In the genomic region with DNA sequence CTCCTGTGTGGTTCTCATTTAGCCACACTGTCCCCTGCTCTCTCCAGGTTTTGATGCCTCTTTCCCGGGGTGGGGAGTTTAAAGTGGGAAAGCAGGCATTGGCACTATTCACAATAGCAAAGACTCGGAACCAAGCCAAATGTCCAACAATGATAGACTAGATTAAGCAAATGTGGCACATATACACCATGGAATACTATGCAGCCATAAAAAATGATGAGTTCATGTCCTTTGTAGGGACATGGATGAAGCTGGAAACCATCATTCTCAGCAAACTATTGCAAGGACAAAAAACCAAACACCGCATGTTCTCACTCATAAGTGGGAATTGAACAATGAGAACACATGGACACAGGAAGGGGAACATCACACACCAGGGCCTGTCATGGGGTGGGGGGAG, we compare ENCODE assay signal across 8 cellular contexts.
A peak's percentile ranks its signal among the peaks of the same experiment; 100 is the strongest.
DNase-seq lines count a peak whose midpoint lies in the region; ATAC-seq, FAIRE-seq and TF ChIP-seq lines count a peak whose summit lies in the region.
"Not testable (repeated sequence)": the region's sequence is repeated elsewhere in the genome, so short reads cannot be mapped to it uniquely, and the experiment has no call there.

No MANE protein-coding gene starts in this region.

- H3K4me1 Mint-ChIP-seq in Caco-2 (ENCODE audit: low read depth, unreplicated experiment) (peaks cover 13% of the 10 kb centered on the region), endodermal cell (peaks cover 27% of the 10 kb centered on the region)

- dilution Hi-C loops in IMR-90 (cut with HindIII; ENCODE audit: low sequenced_read_pairs, unreplicated experiment) = not testable (repeated sequence)

- H3K23ac ChIP-seq in IMR-90 (ENCODE audit: low read depth, low read length); neuronal stem cell (ENCODE audit: low read depth, low read length, poor library complexity): not testable (repeated sequence)

- H2AFZ ChIP-seq in IMR-90 (replicated peaks; ENCODE audit: low read length, poor library complexity); K562 (ENCODE audit: low read depth, low read length); neuronal stem cell (ENCODE audit: low read length): not testable (repeated sequence)

- in situ Hi-C loops in IMR-90 (cut with MboI; ENCODE audit: low sequenced_read_pairs); K562 (cut with MboI): not testable (repeated sequence)

- H3K27me3 ChIP-seq in Caco-2 (replicated peaks; ENCODE audit: control insufficient read depth, insufficient read depth, low read length); HL-60 (ENCODE audit: insufficient read depth, poor library complexity, severe bottlenecking); IMR-90 (ENCODE audit: control insufficient read depth, insufficient read depth, low read length); WERI-Rb-1 (ENCODE audit: insufficient read depth, low read depth, severe bottlenecking); K562 (ENCODE audit: control insufficient read depth in 2 of 2, insufficient read depth in 2 of 2, low read length in 2 of 2); endodermal cell (ENCODE audit: control insufficient read depth, insufficient read depth, low read length, poor library complexity, severe bottlenecking); neuronal stem cell (ENCODE audit: control insufficient read depth in 3 of 3, insufficient read depth in 3 of 3, low read depth in 1 of 3, low read length in 3 of 3): not testable (repeated sequence)

- H3K9ac ChIP-seq in IMR-90 (ENCODE audit: low read depth, low read length); K562 (ENCODE audit: insufficient read depth in 1 of 2, low read depth in 2 of 2, low read length in 2 of 2); endodermal cell (ENCODE audit: extremely low read depth, low read length, poor library complexity, severe bottlenecking); neuronal stem cell (ENCODE audit: low read depth, low read length, poor library complexity): not testable (repeated sequence)

- 0 out of 2 replicates have a peak overlapping the region, but pooled peaks have one; percentile 17 for H3K14ac ChIP-seq in IMR-90 (replicated peaks; ENCODE audit: low read depth, low read length)
- H3K14ac ChIP-seq in neuronal stem cell (ENCODE audit: low read length) = not testable (repeated sequence)

- not testable (repeated sequence) for H3K56ac ChIP-seq in IMR-90 (ENCODE audit: extremely low read depth, insufficient read depth, low read length)

- not testable (repeated sequence) for FAIRE-seq in K562 (lab: Jason Lieb, UNC)

- H4K20me1 ChIP-seq in IMR-90 (ENCODE audit: insufficient read depth, low read length); K562 (replicated peaks; ENCODE audit: control insufficient read depth, insufficient read depth, low read length): not testable (repeated sequence)

- not testable (repeated sequence) for H3K4me1 ChIP-seq in Caco-2; HEK293 (ENCODE audit: control insufficient read depth, insufficient read depth, low read length); IMR-90 (ENCODE audit: control insufficient read depth, insufficient read depth, low read length)
- H3K4me1 ChIP-seq in K562 (replicated peaks in 1 of 2; ENCODE audit: control insufficient read depth in 2 of 2, insufficient read depth in 2 of 2, low read length in 2 of 2) (peaks cover 16 to 17% of the 10 kb centered on the region in 2 experiments; a peak in 4 of 5 replicates), endodermal cell (ENCODE audit: control insufficient read depth, insufficient read depth, low read length) (peaks cover 22% of the 10 kb centered on the region), neuronal stem cell (ENCODE audit: control insufficient read depth in 2 of 2, insufficient read depth in 1 of 2, low read depth in 1 of 2, low read length in 2 of 2) (peaks cover 0 to 16% of the 10 kb centered on the region in 2 donors)

- POLR2A ChIA-PET in Caco-2 (lab: Charles Lee); HEK293 (lab: Yijun Ruan, JAX); IMR-90 (lab: Charles Lee; ENCODE audit: unreplicated experiment); K562 (lab: Yijun Ruan, JAX): not testable (repeated sequence)

- intact Hi-C loops in Caco-2 (cut with micrococcal nuclease; ENCODE audit: unreplicated experiment); IMR-90 (cut with micrococcal nuclease); K562 (cut with micrococcal nuclease): not testable (repeated sequence)

- not testable (repeated sequence) for H3K27ac ChIP-seq in HEK293 (ENCODE audit: extremely low read depth, low read depth, low read length); IMR-90 (ENCODE audit: insufficient read depth, low read length); K562 (ENCODE audit: extremely low read depth, low read depth, low read length); endodermal cell (ENCODE audit: low read depth, low read length); neuronal stem cell (replicated peaks; ENCODE audit: low read length)
- H3K27ac ChIP-seq in HL-60 (replicated peaks) = peak overlapping the region; percentile 52
- H3K27ac ChIP-seq in WERI-Rb-1 = peak overlapping the region; percentile 80

- H2BK120ac ChIP-seq in IMR-90 (ENCODE audit: low read depth, low read length); neuronal stem cell (ENCODE audit: low read depth, low read length): not testable (repeated sequence)

- TF ChIP-seq EP300 in K562 (IDR thresholded peaks at IDR 0.05; ENCODE audit: low read length) = not testable (repeated sequence)

- CTCF ChIA-PET in Caco-2 (lab: Charles Lee); HEK293 (lab: Yijun Ruan, JAX); IMR-90 (lab: Yijun Ruan, JAX); K562 (lab: Yijun Ruan, JAX; ENCODE audit: low intra/inter-chr PET ratio): not testable (repeated sequence)

- H3K4me3 ChIP-seq in Caco-2 (ENCODE audit: low read depth, low read length); HEK293 (ENCODE audit: low read depth, low read length); HL-60 (replicated peaks; ENCODE audit: insufficient read depth, low read length); IMR-90 (ENCODE audit: insufficient read depth, low read depth, low read length); WERI-Rb-1 (ENCODE audit: low read depth, low read length); K562; endodermal cell (ENCODE audit: low read length); neuronal stem cell (ENCODE audit: low read length in 2 of 2): not testable (repeated sequence)

- H3K9me1 ChIP-seq in IMR-90 (ENCODE audit: insufficient read depth, low read length); K562 (ENCODE audit: control insufficient read depth, insufficient read depth, low read length): not testable (repeated sequence)

- H4K5ac ChIP-seq in IMR-90 (ENCODE audit: low read depth, low read length) = not testable (repeated sequence)

- H2BK12ac ChIP-seq in neuronal stem cell (ENCODE audit: low read length) = not testable (repeated sequence)

- H3K18ac ChIP-seq in IMR-90 (ENCODE audit: low read depth, low read length) = not testable (repeated sequence)
- peak overlapping the region; percentile 62 for H3K18ac ChIP-seq in neuronal stem cell (ENCODE audit: low read length)

- H3K79me1 ChIP-seq in IMR-90 (ENCODE audit: low read depth in 1 of 2, low read length in 2 of 2); neuronal stem cell (ENCODE audit: low read depth, low read length): not testable (repeated sequence)

- not testable (repeated sequence) for H4K8ac ChIP-seq in IMR-90 (ENCODE audit: low read depth in 2 of 2, low read length in 2 of 2); neuronal stem cell (ENCODE audit: low read depth, low read length)

- H3K9me3 ChIP-seq in Caco-2; HEK293 (ENCODE audit: control insufficient read depth, insufficient read depth, low read depth, low read length); IMR-90 (ENCODE audit: control insufficient read depth, insufficient read depth, low read length); WERI-Rb-1 (ENCODE audit: severe bottlenecking); K562 (replicated peaks; ENCODE audit: control insufficient read depth, insufficient read depth, low read depth, low read length); neuronal stem cell (replicated peaks in 1 of 2; ENCODE audit: control insufficient read depth in 2 of 2, insufficient read depth in 1 of 2, low read depth in 1 of 2, low read length in 2 of 2): not testable (repeated sequence)
- H3K9me3 ChIP-seq in endodermal cell (ENCODE audit: control insufficient read depth, low read length) = peaks cover 17% of the 10 kb centered on the region

- H3K27me3 Mint-ChIP-seq in Caco-2 (ENCODE audit: insufficient read depth, unreplicated experiment); endodermal cell (ENCODE audit: insufficient read depth): not testable (repeated sequence)

- TF ChIP-seq POLR2A in IMR-90 (IDR thresholded peaks at IDR 0.05; ENCODE audit: low read depth, low read length); K562 (conservative IDR thresholded peaks at IDR 0.05): not testable (repeated sequence)

- not testable (repeated sequence) for TF ChIP-seq RAD21 in IMR-90 (IDR thresholded peaks at IDR 0.05; ENCODE audit: low read length); K562 (CRISPR knock-in tag; conservative IDR thresholded peaks at IDR 0.05 in 1 of 2, IDR thresholded peaks at IDR 0.05 in 1 of 2)

- not testable (repeated sequence) for H4K91ac ChIP-seq in IMR-90 (ENCODE audit: insufficient read depth, low read depth, low read length); neuronal stem cell (ENCODE audit: low read depth, low read length, poor library complexity)

- not testable (repeated sequence) for H2AK9ac ChIP-seq in IMR-90 (replicated peaks; ENCODE audit: low read depth, low read length, poor library complexity)

- not testable (repeated sequence) for H2AK5ac ChIP-seq in IMR-90 (ENCODE audit: low read depth, low read length); neuronal stem cell (ENCODE audit: low read depth, low read length)

- not testable (repeated sequence) for H2BK5ac ChIP-seq in IMR-90 (ENCODE audit: low read depth, low read length, poor library complexity, severe bottlenecking); neuronal stem cell (ENCODE audit: low read length)

- DNase-seq in Caco-2; HL-60 (ENCODE audit: low read depth in 1 of 2, low spot score in 1 of 2); IMR-90; WERI-Rb-1; K562 (ENCODE audit: extremely low read depth in 1 of 4, low spot score in 3 of 4); endodermal cell; neuronal stem cell (ENCODE audit: low spot score): not testable (repeated sequence)

- not testable (repeated sequence) for H3K79me2 ChIP-seq in K562 (ENCODE audit: control insufficient read depth, insufficient read depth, low read length)

- BruUV-seq in Caco-2 (replicated peaks; lab: Mats Ljungman, UMichigan); IMR-90 (replicated peaks; lab: Mats Ljungman, UMichigan); K562 (replicated peaks; lab: Mats Ljungman, UMichigan): not testable (repeated sequence)

- H3K27ac Mint-ChIP-seq in Caco-2 (ENCODE audit: unreplicated experiment) (peak overlapping the region; percentile 44), endodermal cell (peak overlapping the region; percentile 92)

- not testable (repeated sequence) for H3K4me2 ChIP-seq in IMR-90 (ENCODE audit: low read depth, low read length); K562 (ENCODE audit: insufficient read depth, low read length); neuronal stem cell (ENCODE audit: insufficient read depth, low read length, poor library complexity, severe bottlenecking)

- not testable (repeated sequence) for H2BK15ac ChIP-seq in IMR-90 (ENCODE audit: low read depth, low read length); neuronal stem cell (ENCODE audit: low read length)

- not testable (repeated sequence) for H3K4me3 Mint-ChIP-seq in Caco-2 (ENCODE audit: unreplicated experiment); endodermal cell

- no CpG with 5 or more reads among the region's 3 CpGs for WGBS in IMR-90 (ENCODE audit: extremely low coverage in 2 of 2, insufficient read length in 1 of 2), 2 experiments
- WGBS in K562 (ENCODE audit: insufficient coverage, low coverage, missing lambda C conversion rate) = 43% methylated on average over 2 of the region's 3 CpGs
- 97% methylated on average over 2 of the region's 3 CpGs; no CpG with 5 or more reads in 1 of the 2 experiments for WGBS in endodermal cell (ENCODE audit: insufficient coverage in 1 of 2, insufficient read length in 1 of 2), 2 experiments
- WGBS in neuronal stem cell (ENCODE audit: extremely low coverage in 2 of 2, insufficient read length in 2 of 2, insufficient replicate concordance in 1 of 2), 2 donors = no CpG with 5 or more reads among the region's 3 CpGs

- not testable (repeated sequence) for ATAC-seq in IMR-90 (ENCODE audit: low read depth); K562

- TF ChIP-seq CTCF in Caco-2 (IDR thresholded peaks at IDR 0.05; ENCODE audit: insufficient read depth in 1 of 2, low read depth in 1 of 2, low read length in 1 of 2, severe bottlenecking in 1 of 2, unreplicated experiment in 1 of 2); HEK293 (tag by site-specific recombination; IDR thresholded peaks at IDR 0.05); HL-60 (IDR thresholded peaks at IDR 0.05; ENCODE audit: insufficient read depth, low read length); IMR-90 (conservative IDR thresholded peaks at IDR 0.05; ENCODE audit: low read depth, low read length); WERI-Rb-1 (IDR thresholded peaks at IDR 0.05; ENCODE audit: low read depth, low read length); K562 (IDR thresholded peaks at IDR 0.05 in 2 of 3, conservative IDR thresholded peaks at IDR 0.05 in 1 of 3; ENCODE audit: insufficient read depth in 2 of 3, low read depth in 1 of 3, low read length in 3 of 3); endodermal cell (conservative IDR thresholded peaks at IDR 0.05): not testable (repeated sequence)

- not testable (repeated sequence) for H3K36me3 Mint-ChIP-seq in Caco-2 (ENCODE audit: insufficient read depth, unreplicated experiment); endodermal cell (ENCODE audit: low read depth)

- H3K36me3 ChIP-seq in Caco-2 (ENCODE audit: control insufficient read depth, insufficient read depth, low read length); HEK293 (ENCODE audit: control insufficient read depth in 2 of 2, insufficient read depth in 1 of 2, low read length in 2 of 2); IMR-90 (ENCODE audit: control insufficient read depth, insufficient read depth, low read length); WERI-Rb-1; K562 (ENCODE audit: control insufficient read depth, insufficient read depth, low read length); endodermal cell (ENCODE audit: control insufficient read depth, insufficient read depth, low read length); neuronal stem cell (replicated peaks in 1 of 2; ENCODE audit: control insufficient read depth in 2 of 2, insufficient read depth in 2 of 2, low read length in 2 of 2): not testable (repeated sequence)

- not testable (repeated sequence) for H2BK20ac ChIP-seq in IMR-90 (ENCODE audit: low read depth, low read length)

- H3K9me3 Mint-ChIP-seq in Caco-2 (ENCODE audit: unreplicated experiment) (peaks cover 24% of the 10 kb centered on the region), endodermal cell (peaks cover 17% of the 10 kb centered on the region)

- H3K4ac ChIP-seq in IMR-90 (ENCODE audit: low read depth, low read length); neuronal stem cell (ENCODE audit: low read length): not testable (repeated sequence)
